Comparison of ENCODE assay signal across 1 cellular context in the genomic region with DNA sequence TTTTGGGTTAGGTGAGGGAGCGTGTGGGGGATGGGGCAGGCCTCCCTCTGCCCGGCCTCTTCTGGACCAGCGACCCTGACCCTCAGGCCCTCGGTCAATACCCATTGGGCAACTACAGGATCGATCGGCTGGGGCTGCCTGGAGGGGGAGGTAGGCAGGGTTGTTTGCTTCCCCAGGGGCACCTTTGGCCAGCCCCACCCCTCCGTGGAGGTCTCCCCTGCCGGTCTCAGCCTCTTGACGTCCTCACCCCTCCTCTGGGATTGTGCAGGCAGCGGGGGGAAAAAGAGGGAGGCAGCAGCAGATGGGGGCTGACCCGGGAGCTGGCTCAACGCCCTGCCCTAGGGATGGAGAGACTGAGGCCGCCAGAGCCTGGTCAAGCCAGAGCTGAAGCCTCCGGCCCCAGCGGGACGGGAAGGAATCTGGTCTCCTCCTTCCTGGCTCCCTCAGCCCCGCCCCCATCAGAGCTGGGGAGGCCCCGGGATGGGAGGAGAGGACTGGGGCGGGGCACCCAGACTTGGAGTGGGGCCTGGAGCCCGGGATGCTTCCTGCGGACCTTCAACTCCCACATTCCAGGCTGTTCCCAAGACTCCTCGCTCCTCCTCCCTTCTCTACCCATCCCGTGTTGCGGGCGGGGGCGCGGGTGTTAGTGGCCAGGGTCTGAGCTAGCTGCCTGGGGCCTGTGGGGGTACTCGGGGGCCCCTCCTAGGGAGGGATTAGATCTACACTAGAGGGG.
TF ChIP-seq lines count a peak whose summit lies in the region.

No MANE protein-coding gene starts in this region.

TF ChIP-seq in HepG2, 621 proteins besides CTCF, POLR2A, EP300 and RAD21 (continued from another document and continues in another):
- TF ChIP-seq, protein P1, sequence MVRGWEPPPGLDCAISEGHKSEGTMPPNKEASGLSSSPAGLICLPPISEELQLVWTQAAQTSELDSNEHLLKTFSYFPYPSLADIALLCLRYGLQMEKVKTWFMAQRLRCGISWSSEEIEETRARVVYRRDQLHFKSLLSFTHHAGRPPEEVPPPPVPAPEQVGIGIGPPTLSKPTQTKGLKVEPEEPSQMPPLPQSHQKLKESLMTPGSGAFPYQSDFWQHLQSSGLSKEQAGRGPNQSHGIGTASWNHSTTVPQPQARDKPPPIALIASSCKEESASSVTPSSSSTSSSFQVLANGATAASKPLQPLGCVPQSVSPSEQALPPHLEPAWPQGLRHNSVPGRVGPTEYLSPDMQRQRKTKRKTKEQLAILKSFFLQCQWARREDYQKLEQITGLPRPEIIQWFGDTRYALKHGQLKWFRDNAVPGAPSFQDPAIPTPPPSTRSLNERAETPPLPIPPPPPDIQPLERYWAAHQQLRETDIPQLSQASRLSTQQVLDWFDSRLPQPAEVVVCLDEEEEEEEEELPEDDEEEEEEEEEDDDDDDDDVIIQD (CRISPR knock-in tag; IDR thresholded peaks at IDR 0.05; ENCODE audit: low read depth): peak; percentile 22; the same call in 1 of the 2 replicates
- no peak for TF ChIP-seq ZZZ3 (CRISPR knock-in tag; IDR thresholded peaks at IDR 0.05; ENCODE audit: borderline replicate concordance)
- TF ChIP-seq, protein P2, sequence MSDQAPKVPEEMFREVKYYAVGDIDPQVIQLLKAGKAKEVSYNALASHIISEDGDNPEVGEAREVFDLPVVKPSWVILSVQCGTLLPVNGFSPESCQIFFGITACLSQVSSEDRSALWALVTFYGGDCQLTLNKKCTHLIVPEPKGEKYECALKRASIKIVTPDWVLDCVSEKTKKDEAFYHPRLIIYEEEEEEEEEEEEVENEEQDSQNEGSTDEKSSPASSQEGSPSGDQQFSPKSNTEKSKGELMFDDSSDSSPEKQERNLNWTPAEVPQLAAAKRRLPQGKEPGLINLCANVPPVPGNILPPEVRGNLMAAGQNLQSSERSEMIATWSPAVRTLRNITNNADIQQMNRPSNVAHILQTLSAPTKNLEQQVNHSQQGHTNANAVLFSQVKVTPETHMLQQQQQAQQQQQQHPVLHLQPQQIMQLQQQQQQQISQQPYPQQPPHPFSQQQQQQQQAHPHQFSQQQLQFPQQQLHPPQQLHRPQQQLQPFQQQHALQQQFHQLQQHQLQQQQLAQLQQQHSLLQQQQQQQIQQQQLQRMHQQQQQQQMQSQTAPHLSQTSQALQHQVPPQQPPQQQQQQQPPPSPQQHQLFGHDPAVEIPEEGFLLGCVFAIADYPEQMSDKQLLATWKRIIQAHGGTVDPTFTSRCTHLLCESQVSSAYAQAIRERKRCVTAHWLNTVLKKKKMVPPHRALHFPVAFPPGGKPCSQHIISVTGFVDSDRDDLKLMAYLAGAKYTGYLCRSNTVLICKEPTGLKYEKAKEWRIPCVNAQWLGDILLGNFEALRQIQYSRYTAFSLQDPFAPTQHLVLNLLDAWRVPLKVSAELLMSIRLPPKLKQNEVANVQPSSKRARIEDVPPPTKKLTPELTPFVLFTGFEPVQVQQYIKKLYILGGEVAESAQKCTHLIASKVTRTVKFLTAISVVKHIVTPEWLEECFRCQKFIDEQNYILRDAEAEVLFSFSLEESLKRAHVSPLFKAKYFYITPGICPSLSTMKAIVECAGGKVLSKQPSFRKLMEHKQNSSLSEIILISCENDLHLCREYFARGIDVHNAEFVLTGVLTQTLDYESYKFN (CRISPR knock-in tag; conservative IDR thresholded peaks at IDR 0.05): peak; percentile 100
- 0 out of 2 replicates have a peak, but pooled peaks have one; percentile 47 for TF ChIP-seq MXD4 (CRISPR knock-in tag; IDR thresholded peaks at IDR 0.05)
- no peak for TF ChIP-seq RELA (CRISPR knock-in tag; IDR thresholded peaks at IDR 0.05)
- peak; percentile 64; the same call in 1 of the 2 replicates for TF ChIP-seq TARDBP (CRISPR knock-in tag; IDR thresholded peaks at IDR 0.05)
- TF ChIP-seq ZNF33A (CRISPR knock-in tag; IDR thresholded peaks at IDR 0.05; ENCODE audit: borderline replicate concordance): peak; percentile 82; the same call in 1 of the 2 replicates
- TF ChIP-seq ZNF567 (CRISPR knock-in tag; IDR thresholded peaks at IDR 0.05; ENCODE audit: borderline replicate concordance): peak; percentile 94
- no peak; the same call in 1 of the 2 replicates for TF ChIP-seq SMARCC2 (IDR thresholded peaks at IDR 0.05)
- no peak for TF ChIP-seq ATAD3A (CRISPR knock-in tag; IDR thresholded peaks at IDR 0.05)
- TF ChIP-seq, protein P3, sequence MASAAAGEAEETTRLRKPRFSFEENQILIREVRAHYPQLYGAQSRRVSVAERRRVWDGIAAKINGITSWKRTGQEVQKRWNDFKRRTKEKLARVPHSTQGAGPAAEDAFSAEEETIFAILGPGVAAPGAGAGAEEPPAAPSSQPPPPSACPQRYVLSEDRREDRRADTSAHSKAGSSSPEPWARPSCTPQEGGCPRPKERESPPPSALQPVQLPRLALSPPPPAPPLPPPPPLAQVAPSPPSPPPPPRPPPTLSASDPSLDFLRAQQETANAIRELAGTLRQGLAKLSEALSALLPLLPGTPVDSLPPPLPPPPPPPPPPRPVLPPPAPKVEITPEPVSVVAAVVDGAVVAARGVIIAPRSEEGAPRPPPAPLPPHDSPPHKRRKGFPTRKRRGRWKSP (CRISPR knock-in tag; IDR thresholded peaks at IDR 0.05): peak; percentile 80; the same call in 1 of the 2 replicates
- no peak for TF ChIP-seq SP1 (IDR thresholded peaks at IDR 0.05)
- TF ChIP-seq SP1 (CRISPR knock-in tag; IDR thresholded peaks at IDR 0.05): 0 out of 2 replicates have a peak, but pooled peaks have one; percentile 50
- peak; percentile 98 for TF ChIP-seq MED13 (CRISPR knock-in tag; IDR thresholded peaks at IDR 0.05)
- TF ChIP-seq, protein P4, sequence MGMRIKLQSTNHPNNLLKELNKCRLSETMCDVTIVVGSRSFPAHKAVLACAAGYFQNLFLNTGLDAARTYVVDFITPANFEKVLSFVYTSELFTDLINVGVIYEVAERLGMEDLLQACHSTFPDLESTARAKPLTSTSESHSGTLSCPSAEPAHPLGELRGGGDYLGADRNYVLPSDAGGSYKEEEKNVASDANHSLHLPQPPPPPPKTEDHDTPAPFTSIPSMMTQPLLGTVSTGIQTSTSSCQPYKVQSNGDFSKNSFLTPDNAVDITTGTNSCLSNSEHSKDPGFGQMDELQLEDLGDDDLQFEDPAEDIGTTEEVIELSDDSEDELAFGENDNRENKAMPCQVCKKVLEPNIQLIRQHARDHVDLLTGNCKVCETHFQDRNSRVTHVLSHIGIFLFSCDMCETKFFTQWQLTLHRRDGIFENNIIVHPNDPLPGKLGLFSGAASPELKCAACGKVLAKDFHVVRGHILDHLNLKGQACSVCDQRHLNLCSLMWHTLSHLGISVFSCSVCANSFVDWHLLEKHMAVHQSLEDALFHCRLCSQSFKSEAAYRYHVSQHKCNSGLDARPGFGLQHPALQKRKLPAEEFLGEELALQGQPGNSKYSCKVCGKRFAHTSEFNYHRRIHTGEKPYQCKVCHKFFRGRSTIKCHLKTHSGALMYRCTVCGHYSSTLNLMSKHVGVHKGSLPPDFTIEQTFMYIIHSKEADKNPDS (CRISPR knock-in tag; IDR thresholded peaks at IDR 0.05): peak; percentile 84; the same call in 1 of the 2 replicates
- TF ChIP-seq, protein P5, sequence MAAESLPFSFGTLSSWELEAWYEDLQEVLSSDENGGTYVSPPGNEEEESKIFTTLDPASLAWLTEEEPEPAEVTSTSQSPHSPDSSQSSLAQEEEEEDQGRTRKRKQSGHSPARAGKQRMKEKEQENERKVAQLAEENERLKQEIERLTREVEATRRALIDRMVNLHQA (CRISPR knock-in tag; IDR thresholded peaks at IDR 0.05): no peak
- peak; percentile 89; the same call in 1 of the 2 replicates for TF ChIP-seq MYC (CRISPR knock-in tag; IDR thresholded peaks at IDR 0.05; ENCODE audit: borderline replicate concordance)
- TF ChIP-seq ZNF317 (CRISPR knock-in tag; IDR thresholded peaks at IDR 0.05): no peak; the same call in 1 of the 2 replicates
- TF ChIP-seq IRF2 (CRISPR knock-in tag; IDR thresholded peaks at IDR 0.05): peak; percentile 88; the same call in 1 of the 2 replicates
- TF ChIP-seq, protein P6, sequence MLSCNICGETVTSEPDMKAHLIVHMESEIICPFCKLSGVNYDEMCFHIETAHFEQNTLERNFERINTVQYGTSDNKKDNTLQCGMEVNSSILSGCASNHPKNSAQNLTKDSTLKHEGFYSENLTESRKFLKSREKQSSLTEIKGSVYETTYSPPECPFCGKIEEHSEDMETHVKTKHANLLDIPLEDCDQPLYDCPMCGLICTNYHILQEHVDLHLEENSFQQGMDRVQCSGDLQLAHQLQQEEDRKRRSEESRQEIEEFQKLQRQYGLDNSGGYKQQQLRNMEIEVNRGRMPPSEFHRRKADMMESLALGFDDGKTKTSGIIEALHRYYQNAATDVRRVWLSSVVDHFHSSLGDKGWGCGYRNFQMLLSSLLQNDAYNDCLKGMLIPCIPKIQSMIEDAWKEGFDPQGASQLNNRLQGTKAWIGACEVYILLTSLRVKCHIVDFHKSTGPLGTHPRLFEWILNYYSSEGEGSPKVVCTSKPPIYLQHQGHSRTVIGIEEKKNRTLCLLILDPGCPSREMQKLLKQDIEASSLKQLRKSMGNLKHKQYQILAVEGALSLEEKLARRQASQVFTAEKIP (CRISPR knock-in tag; IDR thresholded peaks at IDR 0.05; ENCODE audit: borderline replicate concordance): no peak
- TF ChIP-seq ARNT (IDR thresholded peaks at IDR 0.05): no peak
- TF ChIP-seq DR1 (CRISPR knock-in tag; IDR thresholded peaks at IDR 0.05): no peak
- TF ChIP-seq ZIK1 (CRISPR knock-in tag; IDR thresholded peaks at IDR 0.05; ENCODE audit: borderline replicate concordance, low read depth): peak; percentile 90; the same call in 1 of the 2 replicates
- TF ChIP-seq TSC22D2 (CRISPR knock-in tag; IDR thresholded peaks at IDR 0.05; ENCODE audit: borderline replicate concordance): no peak
- 0 out of 2 replicates have a peak, but pooled peaks have one; percentile 53 for TF ChIP-seq ZSCAN20 (CRISPR knock-in tag; IDR thresholded peaks at IDR 0.05; ENCODE audit: borderline replicate concordance)
- TF ChIP-seq, protein P7, sequence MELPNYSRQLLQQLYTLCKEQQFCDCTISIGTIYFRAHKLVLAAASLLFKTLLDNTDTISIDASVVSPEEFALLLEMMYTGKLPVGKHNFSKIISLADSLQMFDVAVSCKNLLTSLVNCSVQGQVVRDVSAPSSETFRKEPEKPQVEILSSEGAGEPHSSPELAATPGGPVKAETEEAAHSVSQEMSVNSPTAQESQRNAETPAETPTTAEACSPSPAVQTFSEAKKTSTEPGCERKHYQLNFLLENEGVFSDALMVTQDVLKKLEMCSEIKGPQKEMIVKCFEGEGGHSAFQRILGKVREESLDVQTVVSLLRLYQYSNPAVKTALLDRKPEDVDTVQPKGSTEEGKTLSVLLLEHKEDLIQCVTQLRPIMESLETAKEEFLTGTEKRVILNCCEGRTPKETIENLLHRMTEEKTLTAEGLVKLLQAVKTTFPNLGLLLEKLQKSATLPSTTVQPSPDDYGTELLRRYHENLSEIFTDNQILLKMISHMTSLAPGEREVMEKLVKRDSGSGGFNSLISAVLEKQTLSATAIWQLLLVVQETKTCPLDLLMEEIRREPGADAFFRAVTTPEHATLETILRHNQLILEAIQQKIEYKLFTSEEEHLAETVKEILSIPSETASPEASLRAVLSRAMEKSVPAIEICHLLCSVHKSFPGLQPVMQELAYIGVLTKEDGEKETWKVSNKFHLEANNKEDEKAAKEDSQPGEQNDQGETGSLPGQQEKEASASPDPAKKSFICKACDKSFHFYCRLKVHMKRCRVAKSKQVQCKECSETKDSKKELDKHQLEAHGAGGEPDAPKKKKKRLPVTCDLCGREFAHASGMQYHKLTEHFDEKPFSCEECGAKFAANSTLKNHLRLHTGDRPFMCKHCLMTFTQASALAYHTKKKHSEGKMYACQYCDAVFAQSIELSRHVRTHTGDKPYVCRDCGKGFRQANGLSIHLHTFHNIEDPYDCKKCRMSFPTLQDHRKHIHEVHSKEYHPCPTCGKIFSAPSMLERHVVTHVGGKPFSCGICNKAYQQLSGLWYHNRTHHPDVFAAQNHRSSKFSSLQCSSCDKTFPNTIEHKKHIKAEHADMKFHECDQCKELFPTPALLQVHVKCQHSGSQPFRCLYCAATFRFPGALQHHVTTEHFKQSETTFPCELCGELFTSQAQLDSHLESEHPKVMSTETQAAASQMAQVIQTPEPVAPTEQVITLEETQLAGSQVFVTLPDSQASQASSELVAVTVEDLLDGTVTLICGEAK (IDR thresholded peaks at IDR 0.05): no peak
- TF ChIP-seq, protein P7 (CRISPR knock-in tag; IDR thresholded peaks at IDR 0.05): peak; percentile 49; the same call in 1 of the 2 replicates
- TF ChIP-seq, protein P8, sequence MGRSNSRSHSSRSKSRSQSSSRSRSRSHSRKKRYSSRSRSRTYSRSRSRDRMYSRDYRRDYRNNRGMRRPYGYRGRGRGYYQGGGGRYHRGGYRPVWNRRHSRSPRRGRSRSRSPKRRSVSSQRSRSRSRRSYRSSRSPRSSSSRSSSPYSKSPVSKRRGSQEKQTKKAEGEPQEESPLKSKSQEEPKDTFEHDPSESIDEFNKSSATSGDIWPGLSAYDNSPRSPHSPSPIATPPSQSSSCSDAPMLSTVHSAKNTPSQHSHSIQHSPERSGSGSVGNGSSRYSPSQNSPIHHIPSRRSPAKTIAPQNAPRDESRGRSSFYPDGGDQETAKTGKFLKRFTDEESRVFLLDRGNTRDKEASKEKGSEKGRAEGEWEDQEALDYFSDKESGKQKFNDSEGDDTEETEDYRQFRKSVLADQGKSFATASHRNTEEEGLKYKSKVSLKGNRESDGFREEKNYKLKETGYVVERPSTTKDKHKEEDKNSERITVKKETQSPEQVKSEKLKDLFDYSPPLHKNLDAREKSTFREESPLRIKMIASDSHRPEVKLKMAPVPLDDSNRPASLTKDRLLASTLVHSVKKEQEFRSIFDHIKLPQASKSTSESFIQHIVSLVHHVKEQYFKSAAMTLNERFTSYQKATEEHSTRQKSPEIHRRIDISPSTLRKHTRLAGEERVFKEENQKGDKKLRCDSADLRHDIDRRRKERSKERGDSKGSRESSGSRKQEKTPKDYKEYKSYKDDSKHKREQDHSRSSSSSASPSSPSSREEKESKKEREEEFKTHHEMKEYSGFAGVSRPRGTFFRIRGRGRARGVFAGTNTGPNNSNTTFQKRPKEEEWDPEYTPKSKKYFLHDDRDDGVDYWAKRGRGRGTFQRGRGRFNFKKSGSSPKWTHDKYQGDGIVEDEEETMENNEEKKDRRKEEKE (IDR thresholded peaks at IDR 0.05): no peak
- no peak; the same call in 1 of the 2 replicates for TF ChIP-seq ZBTB21 (CRISPR knock-in tag; IDR thresholded peaks at IDR 0.05)
